16 cellular contexts compared by ENCODE assay signal in genomic region chr10:124308351-124308645, GRCh38.
DNase-seq lines count a peak whose midpoint lies in the region; ATAC-seq and TF ChIP-seq lines count a peak whose summit lies in the region.
"Had no signal": no experiment of that assay in that cellular context is flagged by ENCODE, and none has a peak within 500 bp of the region (broad histone marks: within the 10 kb centered on the region; RNA-seq: fewer than 3 reads in every experiment).

No MANE protein-coding gene starts in this region.

- TF ChIP-seq CTCF in left ventricle myocardium inferior (IDR thresholded peaks at IDR 0.05; ENCODE audit: borderline replicate concordance) (no peak), omental fat pad (IDR thresholded peaks at IDR 0.05) (no peak)

- ATAC-seq in Right ventricle myocardium inferior = peak; percentile 65
- ATAC-seq in omental fat pad (ENCODE audit: low FRiP score) = no peak
- ATAC-seq in HG03139 (IDR thresholded peaks at IDR 0.05; ENCODE audit: unreplicated experiment) = no peak
- no peak for ATAC-seq in HG03442 (IDR thresholded peaks at IDR 0.05; ENCODE audit: unreplicated experiment)
- ATAC-seq: CD8-positive, alpha-beta T cell had no signal

- H3K9me3 Mint-ChIP-seq in dendritic cell treated with granulocyte-macrophage colony-stimulating factor and Interleukin-4, amounts not matched to agents 40 ng/mL and 50 ng/mL, for 4 days = no peaks in the 10 kb centered on the region
- H3K9me3 Mint-ChIP-seq: CD8-positive, alpha-beta T cell had no signal

- H3K9me3 ChIP-seq in left ventricle myocardium inferior (replicated peaks) = no peaks in the 10 kb centered on the region
- H3K9me3 ChIP-seq: HAP-1 had no signal

- no peak overlapping the region for H3K4me3 ChIP-seq in left ventricle myocardium inferior
- H3K4me3 ChIP-seq: BLaER1 treated with 17β-estradiol and CSF1 and Interleukin-3, amounts not matched to agents 10 nM and 100 nM; GM23248; HAP-1 had no signal

- intact Hi-C loops in Right ventricle myocardium inferior (cut with DNase I) = no loop called here
- intact Hi-C loops in left ventricle myocardium inferior (cut with micrococcal nuclease) = no loop called here
- intact Hi-C loops in dendritic cell treated with granulocyte-macrophage colony-stimulating factor and Interleukin-4, amounts not matched to agents 40 ng/mL and 50 ng/mL, for 4 days (cut with micrococcal nuclease) = loop anchor here (5.0 kb wide), 1 partner anchor 271 kb away; no protein-coding TSS in a partner anchor

- H3K4me1 ChIP-seq in left ventricle myocardium inferior = no peaks in the 10 kb centered on the region
- H3K4me1 ChIP-seq: HAP-1 had no signal

- H3K36me3 ChIP-seq in left ventricle myocardium inferior = no peaks in the 10 kb centered on the region
- H3K36me3 ChIP-seq: BLaER1 treated with 17β-estradiol and CSF1 and Interleukin-3, amounts not matched to agents 10 nM and 100 nM; HAP-1 had no signal

- no peaks in the 10 kb centered on the region for H3K27me3 Mint-ChIP-seq in dendritic cell treated with granulocyte-macrophage colony-stimulating factor and Interleukin-4, amounts not matched to agents 40 ng/mL and 50 ng/mL, for 4 days
- H3K27me3 Mint-ChIP-seq: B cell had no signal

- H3K27ac Mint-ChIP-seq in dendritic cell treated with granulocyte-macrophage colony-stimulating factor and Interleukin-4, amounts not matched to agents 40 ng/mL and 50 ng/mL, for 4 days = peak overlapping the region; percentile 84
- H3K27ac Mint-ChIP-seq: B cell; CD8-positive, alpha-beta T cell had no signal

- no peak overlapping the region for H3K4me3 Mint-ChIP-seq in dendritic cell treated with granulocyte-macrophage colony-stimulating factor and Interleukin-4, amounts not matched to agents 40 ng/mL and 50 ng/mL, for 4 days
- H3K4me3 Mint-ChIP-seq: B cell; CD8-positive, alpha-beta T cell had no signal

- peaks cover 25% of the 10 kb centered on the region for H3K4me1 Mint-ChIP-seq in dendritic cell treated with granulocyte-macrophage colony-stimulating factor and Interleukin-4, amounts not matched to agents 40 ng/mL and 50 ng/mL, for 4 days (ENCODE audit: low read depth)
- H3K4me1 Mint-ChIP-seq: B cell had no signal

- no peak overlapping the region for H3K27ac ChIP-seq in left ventricle myocardium inferior (replicated peaks)
- H3K27ac ChIP-seq: GM23248 had no signal

- no peaks in the 10 kb centered on the region for H3K27me3 ChIP-seq in left ventricle myocardium inferior (ENCODE audit: low read depth)
- H3K27me3 ChIP-seq: BLaER1 treated with 17β-estradiol and CSF1 and Interleukin-3, amounts not matched to agents 10 nM and 100 nM had no signal

- DNase-seq in Right ventricle myocardium inferior (ENCODE audit: missing footprints) (peak; percentile 9), left ventricle myocardium inferior (no peak), omental fat pad (ENCODE audit: low spot score) (peak; percentile 8), globus pallidus (ENCODE audit: low spot score) (no peak)
- DNase-seq: Calu3, DMS79 treated with DMSO at 0.1 percent for 48 hours, GF-D8, GM23248, IMR-90 had no signal

- no peaks in the 10 kb centered on the region for H3K36me3 Mint-ChIP-seq in dendritic cell treated with granulocyte-macrophage colony-stimulating factor and Interleukin-4, amounts not matched to agents 40 ng/mL and 50 ng/mL, for 4 days (ENCODE audit: low read depth)
- H3K36me3 Mint-ChIP-seq: CD8-positive, alpha-beta T cell had no signal

Comparison
In these comparisons a context has a peak if more than half of its experiments do, and no peak if none do; other contexts are left out.
1. DNase-seq: peak in Right ventricle myocardium inferior (single experiment) and omental fat pad (single experiment); none in left ventricle myocardium inferior (single experiment) and globus pallidus (single experiment).